In genomic region chr20:31861346-31862156, GRCh38 we compare ENCODE assay signal across 9 cellular contexts. TPM values are rescaled to one million over a fixed set of nuclear protein-coding genes. Genes with fewer than 3 reads are reported as not detected.
DNase-seq lines count a peak whose midpoint lies in the region; ATAC-seq, FAIRE-seq and TF ChIP-seq lines count a peak whose summit lies in the region.
"Had no signal": no experiment of that assay in that cellular context is flagged by ENCODE, and none has a peak within 500 bp of the region (broad histone marks: within the 10 kb centered on the region; RNA-seq: fewer than 3 reads in every experiment).

No MANE protein-coding gene starts in this region.

- TF ChIP-seq POLR2A in GM12891 (IDR thresholded peaks at IDR 0.05; ENCODE audit: low read depth, low read length) = no peak

- peak; percentile 99 for DNase-seq in GM12891 (ENCODE audit: insufficient read length, low spot score)
- peak; percentile 34 for DNase-seq in LHCN-M2 (ENCODE audit: low read depth)
- DNase-seq in SJCRH30 = peak; percentile 86 to 88
- peak; percentile 77 for DNase-seq in activated naive CD4-positive, alpha-beta T cell treated with anti-CD3 and anti-CD28 coated beads, Interleukin-2, amount 10 ng/mL, durations not matched to agents 7 days and 5 days
- peak; percentile 59 for DNase-seq in left ventricle myocardium inferior
- peak; percentile 88 for DNase-seq in retina

- H3K9me3 Mint-ChIP-seq in activated naive CD4-positive, alpha-beta T cell treated with anti-CD3 and anti-CD28 coated beads, Interleukin-2, amount 10 ng/mL, durations not matched to agents 7 days and 5 days = no peaks in the 10 kb centered on the region

- ATAC-seq in HG03571 (IDR thresholded peaks at IDR 0.05; ENCODE audit: unreplicated experiment) (no peak), GM21619 (IDR thresholded peaks at IDR 0.05; ENCODE audit: unreplicated experiment) (no peak)

- intact Hi-C loops in left ventricle myocardium inferior (cut with micrococcal nuclease) = no loop called here

- H3K4me1 Mint-ChIP-seq in activated naive CD4-positive, alpha-beta T cell treated with anti-CD3 and anti-CD28 coated beads, Interleukin-2, amount 10 ng/mL, durations not matched to agents 7 days and 5 days = peaks cover 28% of the 10 kb centered on the region

- H3K4me1 ChIP-seq in SJCRH30 (peaks cover 3% of the 10 kb centered on the region; the same call in 1 of the 2 replicates), left ventricle myocardium inferior (peaks cover 20% of the 10 kb centered on the region)

- H3K9me3 ChIP-seq in SJCRH30 (replicated peaks) (no peaks in the 10 kb centered on the region), left ventricle myocardium inferior (replicated peaks) (no peaks in the 10 kb centered on the region)

- H3K36me3 Mint-ChIP-seq in activated naive CD4-positive, alpha-beta T cell treated with anti-CD3 and anti-CD28 coated beads, Interleukin-2, amount 10 ng/mL, durations not matched to agents 7 days and 5 days = no peaks in the 10 kb centered on the region

- no peaks in the 10 kb centered on the region for H3K27me3 Mint-ChIP-seq in activated naive CD4-positive, alpha-beta T cell treated with anti-CD3 and anti-CD28 coated beads, Interleukin-2, amount 10 ng/mL, durations not matched to agents 7 days and 5 days

- peak; percentile 85 for FAIRE-seq in GM12891 (lab: Jason Lieb, UNC)
- FAIRE-seq: islet of Langerhans had no signal

- H3K36me3 ChIP-seq in SJCRH30 = no peaks in the 10 kb centered on the region
- H3K36me3 ChIP-seq in left ventricle myocardium inferior = no peaks in the 10 kb centered on the region

- H3K27me3 ChIP-seq in SJCRH30 (peaks cover 8% of the 10 kb centered on the region; the same call in 1 of the 2 replicates), left ventricle myocardium inferior (ENCODE audit: low read depth) (peaks cover 47% of the 10 kb centered on the region)

- H3K4me3 Mint-ChIP-seq in activated naive CD4-positive, alpha-beta T cell treated with anti-CD3 and anti-CD28 coated beads, Interleukin-2, amount 10 ng/mL, durations not matched to agents 7 days and 5 days = peak overlapping the region; percentile 25

- H3K4me3 ChIP-seq in SJCRH30 (peak overlapping the region; percentile 59), left ventricle myocardium inferior (peak overlapping the region; percentile 72)

- CTCF ChIA-PET in activated naive CD4-positive, alpha-beta T cell treated with anti-CD3 and anti-CD28 coated beads, Interleukin-2, amount 10 ng/mL, durations not matched to agents 7 days and 5 days (lab: Charles Lee) = no interaction called here

- H3K27ac Mint-ChIP-seq in activated naive CD4-positive, alpha-beta T cell treated with anti-CD3 and anti-CD28 coated beads, Interleukin-2, amount 10 ng/mL, durations not matched to agents 7 days and 5 days = no peak overlapping the region

- H3K27ac ChIP-seq in SJCRH30 (no peak overlapping the region), left ventricle myocardium inferior (replicated peaks) (no peak overlapping the region)

- no peak for TF ChIP-seq CTCF in left ventricle myocardium inferior (IDR thresholded peaks at IDR 0.05; ENCODE audit: borderline replicate concordance)

TF ChIP-seq in GM12891, 5 proteins besides CTCF, POLR2A, EP300 and RAD21:
- no peak for TF ChIP-seq SPI1 (IDR thresholded peaks at IDR 0.05; ENCODE audit: low read depth, low read length)
- TF ChIP-seq POLR2AphosphoS5 (IDR thresholded peaks at IDR 0.05; ENCODE audit: low read depth, low read length) = no peak
- TF ChIP-seq POU2F2 (IDR thresholded peaks at IDR 0.05; ENCODE audit: low read depth, low read length) = no peak
- TF ChIP-seq PAX5 (IDR thresholded peaks at IDR 0.05; ENCODE audit: insufficient read depth, low read length, severe bottlenecking) = no peak
- no peak for TF ChIP-seq TAF1 (IDR thresholded peaks at IDR 0.05; ENCODE audit: low read depth, low read length)
TF ChIP-seq in GM12891: peak in this region for 0.

RNA-seq across cellular contexts. Expression of gene DUSP15, which starts 8.8 kb away (rescaled TPM):
- polyA plus RNA-seq in GM12891 (2012; ENCODE audit: low read depth, missing spikeins) = 0.80 TPM
- 0.11 TPM in 1 of 2 replicates, not detected in the other for total RNA-seq in LHCN-M2 (2014; rRNA removed)
- 0.10 TPM for polyA plus RNA-seq in LHCN-M2 (2012)
- 2.5 and 2.9 TPM in 2 replicates for total RNA-seq in SJCRH30 (2014; rRNA removed; shearing (Covaris generic))
- total RNA-seq in left ventricle myocardium inferior = 5.1 TPM

RNA-seq across cellular contexts. Expression of gene TTLL9, which starts 8.9 kb away (rescaled TPM):
- polyA plus RNA-seq in GM12891 (2012; ENCODE audit: low read depth, missing spikeins) = 0.24 TPM
- total RNA-seq in LHCN-M2 (2014; rRNA removed) (not detected in 2 replicates), left ventricle myocardium inferior (0.05 TPM)
- polyA plus RNA-seq in LHCN-M2 (2012) = not detected
- total RNA-seq in SJCRH30 (2014; rRNA removed; shearing (Covaris generic)) = 0.05 TPM in 1 of 2 replicates, not detected in the other

RNA-seq across cellular contexts. Expression of gene FOXS1, which starts 16.1 kb away (rescaled TPM):
- not detected for polyA plus RNA-seq in GM12891 (2012; ENCODE audit: low read depth, missing spikeins)
- total RNA-seq in LHCN-M2 (2014; rRNA removed) (not detected in 2 replicates), left ventricle myocardium inferior (1.6 TPM)
- 0.07 TPM for polyA plus RNA-seq in LHCN-M2 (2012)
- total RNA-seq in SJCRH30 (2014; rRNA removed; shearing (Covaris generic)) = 55.5 and 69.0 TPM in 2 replicates

RNA-seq across cellular contexts. Expression of gene MYLK2, which starts 42.4 kb away (rescaled TPM):
- polyA plus RNA-seq in GM12891 (2012; ENCODE audit: low read depth, missing spikeins) = 0.15 TPM
- total RNA-seq in LHCN-M2 (2014; rRNA removed) (0.29 and 0.71 TPM in 2 replicates), left ventricle myocardium inferior (0.25 TPM)
- 0.17 TPM for polyA plus RNA-seq in LHCN-M2 (2012)
- 3.1 and 3.5 TPM in 2 replicates for total RNA-seq in SJCRH30 (2014; rRNA removed; shearing (Covaris generic))

Comparison
In these comparisons a context has a peak if more than half of its experiments do, and no peak if none do; other contexts are left out.
1. DNase-seq: peak in every context shown above with its lines; median percentile 99 in GM12891; 88 in retina; 87 in SJCRH30; 77 in activated naive CD4-positive, alpha-beta T cell treated with anti-CD3 and anti-CD28 coated beads, Interleukin-2, amount 10 ng/mL, durations not matched to agents 7 days and 5 days; 59 in left ventricle myocardium inferior; 34 in LHCN-M2.
2. RNA of gene FOXS1, which starts 16.1 kb away (total RNA-seq): 55.5 to 69.0 TPM in SJCRH30; 1.6 TPM in left ventricle myocardium inferior (single experiment) and not detected in LHCN-M2; every median in the first group is over 10 times any median in the second.